ENCODE assay signal across 11 cellular contexts in genomic region chr6:75579951-75580350, GRCh38. TPM values are rescaled to one million over a fixed set of nuclear protein-coding genes. Genes with fewer than 3 reads are reported as not detected.
DNase-seq lines count a peak whose midpoint lies in the region; ATAC-seq and TF ChIP-seq lines count a peak whose summit lies in the region.
"Had no signal": no experiment of that assay in that cellular context is flagged by ENCODE, and none has a peak within 500 bp of the region (broad histone marks: within the 10 kb centered on the region; RNA-seq: fewer than 3 reads in every experiment).

No MANE protein-coding gene starts in this region.

- no peak overlapping the region for H3K27ac ChIP-seq in colonic mucosa
- H3K27ac ChIP-seq: ovary had no signal

- ATAC-seq in GM18498 (IDR thresholded peaks at IDR 0.05; ENCODE audit: unreplicated experiment) (peak; percentile 80), GM19395 (IDR thresholded peaks at IDR 0.05; ENCODE audit: unreplicated experiment) (peak; percentile 91), HG02943 (IDR thresholded peaks at IDR 0.05; ENCODE audit: low read depth, unreplicated experiment) (peak; percentile 71)
- ATAC-seq in activated naive CD8-positive, alpha-beta T cell treated with anti-CD3 and anti-CD28 coated beads, Interleukin-2, amount 50 U/mL, for 24 hours = peak; percentile 79

- no peaks in the 10 kb centered on the region for H3K9me3 ChIP-seq in colonic mucosa
- H3K9me3 ChIP-seq: ovary had no signal

- H3K4me1 ChIP-seq in colonic mucosa = no peaks in the 10 kb centered on the region

- H3K9ac ChIP-seq in colonic mucosa (ENCODE audit: low read depth in 2 of 2, low read length in 2 of 2) = no peak overlapping the region

- TF ChIP-seq CTCF in colonic mucosa (IDR thresholded peaks at IDR 0.05) = no peak

- no peak overlapping the region for H3K4me3 ChIP-seq in colonic mucosa
- H3K4me3 ChIP-seq: ovary had no signal

- H3K27me3 Mint-ChIP-seq in activated naive CD8-positive, alpha-beta T cell treated with anti-CD3 and anti-CD28 coated beads, Interleukin-2, amount 50 U/mL, for 24 hours = peaks cover 5% of the 10 kb centered on the region

- no peak overlapping the region for H3K27ac Mint-ChIP-seq in activated naive CD8-positive, alpha-beta T cell treated with anti-CD3 and anti-CD28 coated beads, Interleukin-2, amount 50 U/mL, for 24 hours

- intact Hi-C loops in colonic mucosa (cut with DNase I) = no loop called here

- H3K36me3 ChIP-seq in colonic mucosa = no peaks in the 10 kb centered on the region
- H3K36me3 ChIP-seq: ovary had no signal

- no peak overlapping the region for H3K4me3 Mint-ChIP-seq in activated naive CD8-positive, alpha-beta T cell treated with anti-CD3 and anti-CD28 coated beads, Interleukin-2, amount 50 U/mL, for 24 hours

- peaks cover 11% of the 10 kb centered on the region for H3K4me1 Mint-ChIP-seq in activated naive CD8-positive, alpha-beta T cell treated with anti-CD3 and anti-CD28 coated beads, Interleukin-2, amount 50 U/mL, for 24 hours

- H3K36me3 Mint-ChIP-seq in activated naive CD8-positive, alpha-beta T cell treated with anti-CD3 and anti-CD28 coated beads, Interleukin-2, amount 50 U/mL, for 24 hours (ENCODE audit: low read depth) = peaks cover 2% of the 10 kb centered on the region

- H3K9me3 Mint-ChIP-seq in activated naive CD8-positive, alpha-beta T cell treated with anti-CD3 and anti-CD28 coated beads, Interleukin-2, amount 50 U/mL, for 24 hours = no peaks in the 10 kb centered on the region

- DNase-seq in activated naive CD8-positive, alpha-beta T cell treated with anti-CD3 and anti-CD28 coated beads, Interleukin-2, amount 50 U/mL, for 24 hours = no peak
- DNase-seq in HPDE6-E6E7 (ENCODE audit: extremely low spot score) (no peak), NCI-H2029 (lab: John Stamatoyannopoulos, UW) (no peak), colonic mucosa (no peak)
- DNase-seq in stimulated activated CD8-positive, alpha-beta memory T cell treated with anti-CD3 and anti-CD28 coated beads, Interleukin-4, amount 100 ng/mL, for 48 hours = no peak
- DNase-seq: NCI-H2081 treated with DMSO at 0.1 percent for 48 hours, ovary, SHP77 had no signal

- no peaks in the 10 kb centered on the region for H3K27me3 ChIP-seq in colonic mucosa
- H3K27me3 ChIP-seq: ovary had no signal

RNA-seq across cellular contexts. Expression of gene SENP6, which starts 21.7 kb away (rescaled TPM):
- 10 to 100 TPM; 51.9 to 70.0 TPM for total RNA-seq in colonic mucosa
